In the genomic region with DNA sequence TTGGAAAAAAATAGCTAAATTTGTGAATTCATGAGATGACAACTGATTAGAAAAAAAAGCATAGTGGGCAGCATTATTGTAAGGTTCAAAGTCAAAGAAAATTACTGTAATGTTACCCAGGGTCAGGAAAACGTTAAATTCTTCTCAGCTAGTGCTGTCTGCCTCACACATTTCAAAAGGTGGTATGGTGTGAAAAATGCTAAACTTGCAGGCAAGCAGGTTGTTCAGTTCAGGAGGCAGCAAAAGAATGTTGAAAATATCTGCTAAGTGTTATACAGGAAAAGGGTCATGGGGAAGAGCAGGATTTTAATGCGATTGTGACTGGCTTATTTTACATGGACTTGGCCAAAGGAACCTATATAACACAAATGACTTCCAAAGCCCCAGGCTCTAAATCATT, we compare ENCODE assay signal across 31 cellular contexts.
"Had no signal": no experiment of that assay in that cellular context is flagged by ENCODE, and none has a peak within 500 bp of the region (broad histone marks: within the 10 kb centered on the region; RNA-seq: fewer than 3 reads in every experiment).

No MANE protein-coding gene starts in this region.

- H3K4me1 ChIP-seq: ascending aorta, breast epithelium, esophagus muscularis mucosa, gastrocnemius medialis had no signal

- H3K4me3 ChIP-seq: ascending aorta, breast epithelium, cardiac muscle cell, coronary artery, dorsolateral prefrontal cortex, esophagus muscularis mucosa, gastrocnemius medialis had no signal

- H3K36me3 ChIP-seq: ascending aorta, breast epithelium, cardiac muscle cell, esophagus muscularis mucosa, gastrocnemius medialis had no signal

- H3K36me3 Mint-ChIP-seq: activated CD4-positive, alpha-beta memory T cell treated with anti-CD3 and anti-CD28 coated beads for 36 hours; activated CD8-positive, alpha-beta memory T cell treated with anti-CD3 and anti-CD28 coated beads, Interleukin-2, amount 10 ng/mL, durations not matched to agents 7 days and 5 days; activated naive CD4-positive, alpha-beta T cell treated with anti-CD3 and anti-CD28 coated beads, Interleukin-2, amount 10 ng/mL, durations not matched to agents 7 days and 5 days; activated naive CD4-positive, alpha-beta T cell treated with anti-CD3 and anti-CD28 coated beads, Interleukin-2, amount 50 U/mL, for 72 hours; activated naive CD8-positive, alpha-beta T cell treated with anti-CD3 and anti-CD28 coated beads, Interleukin-2, amount 10 ng/mL, durations not matched to agents 7 days and 5 days; brain had no signal

- H3K27ac ChIP-seq: ascending aorta, breast epithelium, cardiac muscle cell, coronary artery, dorsolateral prefrontal cortex, esophagus muscularis mucosa, foreskin keratinocyte, gastrocnemius medialis had no signal

- H3K27me3 Mint-ChIP-seq: activated CD4-positive, alpha-beta memory T cell treated with anti-CD3 and anti-CD28 coated beads for 36 hours; activated CD4-positive, alpha-beta T cell treated with anti-CD3 and anti-CD28 coated beads for 36 hours; activated CD4-positive, alpha-beta T cell treated with anti-CD3 and anti-CD28 coated beads, Interleukin-2, amount 10 ng/mL, durations not matched to agents 24 days and 14 days; activated CD8-positive, alpha-beta memory T cell treated with anti-CD3 and anti-CD28 coated beads, Interleukin-2, amount 10 ng/mL, durations not matched to agents 7 days and 5 days; activated naive CD4-positive, alpha-beta T cell treated with anti-CD3 and anti-CD28 coated beads, Interleukin-2, amount 10 ng/mL, durations not matched to agents 7 days and 5 days; activated naive CD8-positive, alpha-beta T cell treated with anti-CD3 and anti-CD28 coated beads, Interleukin-2, amount 10 ng/mL, durations not matched to agents 7 days and 5 days; brain; dendritic cell treated with granulocyte-macrophage colony-stimulating factor and Interleukin-4, amounts not matched to agents 40 ng/mL and 50 ng/mL, for 4 days had no signal

- H3K27me3 ChIP-seq: ascending aorta, breast epithelium, cardiac muscle cell, dorsolateral prefrontal cortex, esophagus muscularis mucosa, foreskin keratinocyte, gastrocnemius medialis had no signal

- DNase-seq: activated CD4-positive, alpha-beta memory T cell treated with anti-CD3 and anti-CD28 coated beads for 36 hours; activated CD4-positive, alpha-beta T cell treated with anti-CD3 and anti-CD28 coated beads for 36 hours; activated CD4-positive, alpha-beta T cell treated with anti-CD3 and anti-CD28 coated beads, Interleukin-2, amount 10 ng/mL, durations not matched to agents 24 days and 14 days; activated CD4-positive, CD25-positive, alpha-beta regulatory T cell; activated CD4-positive, CD25-positive, alpha-beta regulatory T cell treated with anti-CD3 and anti-CD28 coated beads, Interleukin-2, amount 50 U/mL, for 72 hours; activated CD8-positive, alpha-beta memory T cell treated with anti-CD3 and anti-CD28 coated beads, Interleukin-2, amount 10 ng/mL, durations not matched to agents 7 days and 5 days; activated CD8-positive, alpha-beta memory T cell treated with anti-CD3 and anti-CD28 coated beads, Interleukin-2, amount 50 U/mL, for 4 hours; activated CD8-positive, alpha-beta T cell treated with anti-CD3 and anti-CD28 coated beads, Interleukin-2, amount 10 ng/mL, durations not matched to agents 7 days and 5 days; activated gamma-delta T cell; activated naive CD4-positive, alpha-beta T cell; activated naive CD4-positive, alpha-beta T cell treated with anti-CD3 and anti-CD28 coated beads, Interleukin-2, amount 10 ng/mL, durations not matched to agents 7 days and 5 days; activated naive CD8-positive, alpha-beta T cell treated with anti-CD3 and anti-CD28 coated beads, Interleukin-2, amount 10 ng/mL, durations not matched to agents 7 days and 5 days; activated T-cell treated with anti-CD3 and anti-CD28 coated beads, Interleukin-2, amount 50 U/mL, for 1 hour; activated T-cell treated with anti-CD3 and anti-CD28 coated beads, Interleukin-2, amount 50 U/mL, for 48 hours; central memory CD4-positive, alpha-beta T cell; dorsolateral prefrontal cortex; effector memory CD4-positive, alpha-beta T cell; erythroblast; foreskin keratinocyte; gastrocnemius medialis; glutamatergic neuron; T-helper 2 cell had no signal

- ATAC-seq: activated CD4-positive, alpha-beta T cell treated with anti-CD3 and anti-CD28 coated beads for 36 hours; activated CD8-positive, alpha-beta memory T cell treated with anti-CD3 and anti-CD28 coated beads, Interleukin-2, amount 10 ng/mL, durations not matched to agents 7 days and 5 days; activated CD8-positive, alpha-beta T cell treated with anti-CD3 and anti-CD28 coated beads, Interleukin-2, amount 10 ng/mL, durations not matched to agents 7 days and 5 days; activated naive CD4-positive, alpha-beta T cell treated with anti-CD3 and anti-CD28 coated beads, Interleukin-2, amount 50 U/mL, for 72 hours; foreskin keratinocyte; gastrocnemius medialis had no signal

- H3K9me3 Mint-ChIP-seq: activated CD4-positive, alpha-beta T cell treated with anti-CD3 and anti-CD28 coated beads, Interleukin-2, amount 10 ng/mL, durations not matched to agents 24 days and 14 days; activated naive CD4-positive, alpha-beta T cell treated with anti-CD3 and anti-CD28 coated beads, Interleukin-2, amount 10 ng/mL, durations not matched to agents 7 days and 5 days; activated naive CD8-positive, alpha-beta T cell treated with anti-CD3 and anti-CD28 coated beads, Interleukin-2, amount 10 ng/mL, durations not matched to agents 7 days and 5 days; activated T-helper 1 cell treated with anti-CD3 and anti-CD28 coated beads, Interleukin-12 subunit alpha, Interleukin-12 subunit beta, Interleukin-2, Interleukin-4 antibody, amounts not matched to agents 30 ng/mL and 10 ng/mL and 1 ng/mL, durations not matched to agents 14 hours and 24 hours and 36 hours; dendritic cell treated with granulocyte-macrophage colony-stimulating factor and Interleukin-4, amounts not matched to agents 40 ng/mL and 50 ng/mL, for 4 days had no signal

- H3K9me3 ChIP-seq: ascending aorta, breast epithelium, esophagus muscularis mucosa, gastrocnemius medialis had no signal

- H3K4me1 Mint-ChIP-seq: activated CD4-positive, alpha-beta T cell treated with anti-CD3 and anti-CD28 coated beads for 36 hours; activated CD4-positive, alpha-beta T cell treated with anti-CD3 and anti-CD28 coated beads, Interleukin-2, amount 10 ng/mL, durations not matched to agents 24 days and 14 days; activated CD8-positive, alpha-beta memory T cell treated with anti-CD3 and anti-CD28 coated beads, Interleukin-2, amount 10 ng/mL, durations not matched to agents 7 days and 5 days; activated naive CD4-positive, alpha-beta T cell treated with anti-CD3 and anti-CD28 coated beads, Interleukin-2, amount 10 ng/mL, durations not matched to agents 7 days and 5 days; activated naive CD8-positive, alpha-beta T cell treated with anti-CD3 and anti-CD28 coated beads, Interleukin-2, amount 10 ng/mL, durations not matched to agents 7 days and 5 days had no signal

- H3K4me3 Mint-ChIP-seq: activated CD4-positive, alpha-beta memory T cell treated with anti-CD3 and anti-CD28 coated beads for 36 hours; activated CD4-positive, alpha-beta T cell treated with anti-CD3 and anti-CD28 coated beads for 36 hours; activated CD4-positive, alpha-beta T cell treated with anti-CD3 and anti-CD28 coated beads, Interleukin-2, amount 10 ng/mL, durations not matched to agents 24 days and 14 days; activated CD8-positive, alpha-beta memory T cell treated with anti-CD3 and anti-CD28 coated beads, Interleukin-2, amount 10 ng/mL, durations not matched to agents 7 days and 5 days; activated CD8-positive, alpha-beta T cell treated with anti-CD3 and anti-CD28 coated beads, Interleukin-2, amount 10 ng/mL, durations not matched to agents 7 days and 5 days; activated naive CD4-positive, alpha-beta T cell treated with anti-CD3 and anti-CD28 coated beads, Interleukin-2, amount 10 ng/mL, durations not matched to agents 7 days and 5 days; activated naive CD8-positive, alpha-beta T cell treated with anti-CD3 and anti-CD28 coated beads, Interleukin-2, amount 10 ng/mL, durations not matched to agents 7 days and 5 days; activated T-helper 1 cell treated with anti-CD3 and anti-CD28 coated beads, Interleukin-12 subunit alpha, Interleukin-12 subunit beta, Interleukin-2, Interleukin-4 antibody, amounts not matched to agents 30 ng/mL and 10 ng/mL and 1 ng/mL, durations not matched to agents 14 hours and 24 hours and 36 hours; brain; dendritic cell treated with granulocyte-macrophage colony-stimulating factor and Interleukin-4, amounts not matched to agents 40 ng/mL and 50 ng/mL, for 4 days had no signal

- H3K27ac Mint-ChIP-seq: activated CD4-positive, alpha-beta memory T cell treated with anti-CD3 and anti-CD28 coated beads for 36 hours; activated CD4-positive, alpha-beta T cell treated with anti-CD3 and anti-CD28 coated beads for 36 hours; activated CD4-positive, alpha-beta T cell treated with anti-CD3 and anti-CD28 coated beads, Interleukin-2, amount 10 ng/mL, durations not matched to agents 24 days and 14 days; activated CD8-positive, alpha-beta memory T cell treated with anti-CD3 and anti-CD28 coated beads, Interleukin-2, amount 10 ng/mL, durations not matched to agents 7 days and 5 days; activated CD8-positive, alpha-beta T cell treated with anti-CD3 and anti-CD28 coated beads, Interleukin-2, amount 10 ng/mL, durations not matched to agents 7 days and 5 days; activated naive CD4-positive, alpha-beta T cell treated with anti-CD3 and anti-CD28 coated beads, Interleukin-2, amount 10 ng/mL, durations not matched to agents 7 days and 5 days; activated naive CD4-positive, alpha-beta T cell treated with anti-CD3 and anti-CD28 coated beads, Interleukin-2, amount 50 U/mL, for 72 hours; activated naive CD8-positive, alpha-beta T cell treated with anti-CD3 and anti-CD28 coated beads, Interleukin-2, amount 10 ng/mL, durations not matched to agents 7 days and 5 days; activated T-helper 1 cell treated with anti-CD3 and anti-CD28 coated beads, Interleukin-12 subunit alpha, Interleukin-12 subunit beta, Interleukin-2, Interleukin-4 antibody, amounts not matched to agents 30 ng/mL and 10 ng/mL and 1 ng/mL, durations not matched to agents 14 hours and 24 hours and 36 hours; dendritic cell treated with granulocyte-macrophage colony-stimulating factor and Interleukin-4, amounts not matched to agents 40 ng/mL and 50 ng/mL, for 4 days had no signal
